ENCODE assay signal across 13 cellular contexts in the genomic region with DNA sequence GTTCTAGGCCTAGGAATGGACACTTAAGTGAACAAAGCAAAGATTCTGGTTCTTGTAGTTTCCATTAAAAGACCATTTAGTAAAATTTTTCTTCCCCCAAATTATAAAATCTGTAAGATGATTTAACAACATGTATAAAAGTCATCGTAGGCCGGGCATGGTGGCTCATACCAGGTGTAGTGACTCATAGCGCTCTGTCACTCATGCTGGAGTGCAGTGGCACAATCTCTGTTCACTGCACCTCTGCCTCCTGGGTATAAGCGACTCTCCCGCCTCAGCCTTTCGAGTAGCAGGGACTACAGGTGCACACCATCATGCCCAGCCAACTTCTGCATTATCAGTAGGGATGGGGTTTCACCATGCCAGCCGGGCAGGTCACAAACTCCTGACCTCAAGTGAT. TPM values are rescaled to one million over a fixed set of nuclear protein-coding genes. Genes with fewer than 3 reads are reported as not detected.
"Had no signal": no experiment of that assay in that cellular context is flagged by ENCODE, and none has a peak within 500 bp of the region (broad histone marks: within the 10 kb centered on the region; RNA-seq: fewer than 3 reads in every experiment).

No MANE protein-coding gene starts in this region.

- H3K9me3 Mint-ChIP-seq: activated naive CD4-positive, alpha-beta T cell treated with anti-CD3 and anti-CD28 coated beads for 36 hours; activated naive CD8-positive, alpha-beta T cell treated with anti-CD3 and anti-CD28 coated beads, Interleukin-2, amount 50 U/mL, for 24 hours; activated T-helper 2 cell treated with anti-CD3 and anti-CD28 coated beads, Interferon-gamma antibody, Interleukin-2, Interleukin-4, amounts not matched to agents 10 μg/mL and 5 μg/mL and 100 μg/mL, durations not matched to agents 14 hours and 24 hours and 36 hours; endodermal cell; neural progenitor cell; T-cell had no signal

- H3K9me3 ChIP-seq: ascending aorta, pancreas, thyroid gland had no signal

- H3K4me1 ChIP-seq: ascending aorta, pancreas, thyroid gland had no signal

- H3K36me3 Mint-ChIP-seq: T-cell had no signal

- H3K4me3 Mint-ChIP-seq: activated naive CD4-positive, alpha-beta T cell treated with anti-CD3 and anti-CD28 coated beads for 36 hours; activated naive CD8-positive, alpha-beta T cell treated with anti-CD3 and anti-CD28 coated beads, Interleukin-2, amount 50 U/mL, for 24 hours; endodermal cell; neural progenitor cell; T-cell had no signal

- H3K4me1 Mint-ChIP-seq: activated naive CD8-positive, alpha-beta T cell treated with anti-CD3 and anti-CD28 coated beads, Interleukin-2, amount 50 U/mL, for 24 hours had no signal

- ATAC-seq: activated naive CD8-positive, alpha-beta T cell treated with anti-CD3 and anti-CD28 coated beads, Interleukin-2, amount 50 U/mL, for 24 hours; pancreas; sciatic nerve; T-cell had no signal

- H3K4me3 ChIP-seq: ascending aorta, neural progenitor cell, pancreas, thyroid gland had no signal

- H3K36me3 ChIP-seq: ascending aorta, pancreas, thyroid gland had no signal

- DNase-seq: activated CD4-positive, alpha-beta T cell treated with anti-CD3 and anti-CD28 coated beads for 1 hour; activated naive CD4-positive, alpha-beta T cell treated with anti-CD3 and anti-CD28 coated beads for 36 hours; activated naive CD8-positive, alpha-beta T cell treated with anti-CD3 and anti-CD28 coated beads, Interleukin-2, amount 50 U/mL, for 24 hours; endodermal cell; erythroblast; pancreas; T-cell; T-helper 9 cell; thyroid gland had no signal

- H3K27ac Mint-ChIP-seq: activated naive CD4-positive, alpha-beta T cell treated with anti-CD3 and anti-CD28 coated beads for 36 hours; activated naive CD8-positive, alpha-beta T cell treated with anti-CD3 and anti-CD28 coated beads, Interleukin-2, amount 50 U/mL, for 24 hours; activated T-helper 2 cell treated with anti-CD3 and anti-CD28 coated beads, Interferon-gamma antibody, Interleukin-2, Interleukin-4, amounts not matched to agents 10 μg/mL and 5 μg/mL and 100 μg/mL, durations not matched to agents 14 hours and 24 hours and 36 hours; endodermal cell; neural progenitor cell; T-cell had no signal

- H3K27me3 Mint-ChIP-seq: activated naive CD8-positive, alpha-beta T cell treated with anti-CD3 and anti-CD28 coated beads, Interleukin-2, amount 50 U/mL, for 24 hours; T-cell had no signal

- H3K27ac ChIP-seq: ascending aorta, neural progenitor cell, pancreas, thyroid gland had no signal

RNA-seq across cellular contexts. Expression of a gene that starts 9.1 kb away (rescaled TPM):
- total RNA-seq: ascending aorta had no signal
